Comparison of ENCODE assay signal across 1 cellular context in the genomic region with DNA sequence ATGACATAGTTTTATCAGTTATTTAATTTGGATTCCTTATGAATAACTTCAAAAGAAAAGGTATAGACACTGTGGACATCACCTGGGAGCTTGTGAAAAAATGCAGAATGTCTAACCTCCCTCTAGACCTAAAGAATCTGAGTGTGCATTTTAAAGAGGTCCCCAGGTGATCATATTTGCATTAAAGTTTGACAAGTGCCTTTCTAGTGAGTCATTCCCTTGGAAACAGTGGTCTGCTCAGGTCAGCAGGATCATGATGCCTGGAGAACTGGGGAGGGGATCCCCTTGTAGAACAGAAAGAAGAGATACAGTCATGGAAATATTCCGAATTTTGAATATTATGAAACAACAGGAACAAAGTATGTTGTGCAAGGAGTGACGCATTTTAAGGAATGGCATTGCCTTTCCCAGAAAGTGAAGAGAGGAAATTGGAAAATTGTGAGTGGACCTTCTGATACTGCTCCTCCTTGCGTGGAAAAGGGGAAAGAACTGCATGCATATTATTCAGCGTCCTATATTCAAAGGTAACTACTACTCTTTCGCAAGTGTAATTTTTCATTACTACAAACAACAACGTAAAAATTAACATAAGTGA.
TF ChIP-seq lines count a peak whose summit lies in the region.

No MANE protein-coding gene starts in this region.

TF ChIP-seq in GM23338, 12 proteins besides CTCF, POLR2A, EP300 and RAD21 (continued from another document):
- TF ChIP-seq, protein P1, sequence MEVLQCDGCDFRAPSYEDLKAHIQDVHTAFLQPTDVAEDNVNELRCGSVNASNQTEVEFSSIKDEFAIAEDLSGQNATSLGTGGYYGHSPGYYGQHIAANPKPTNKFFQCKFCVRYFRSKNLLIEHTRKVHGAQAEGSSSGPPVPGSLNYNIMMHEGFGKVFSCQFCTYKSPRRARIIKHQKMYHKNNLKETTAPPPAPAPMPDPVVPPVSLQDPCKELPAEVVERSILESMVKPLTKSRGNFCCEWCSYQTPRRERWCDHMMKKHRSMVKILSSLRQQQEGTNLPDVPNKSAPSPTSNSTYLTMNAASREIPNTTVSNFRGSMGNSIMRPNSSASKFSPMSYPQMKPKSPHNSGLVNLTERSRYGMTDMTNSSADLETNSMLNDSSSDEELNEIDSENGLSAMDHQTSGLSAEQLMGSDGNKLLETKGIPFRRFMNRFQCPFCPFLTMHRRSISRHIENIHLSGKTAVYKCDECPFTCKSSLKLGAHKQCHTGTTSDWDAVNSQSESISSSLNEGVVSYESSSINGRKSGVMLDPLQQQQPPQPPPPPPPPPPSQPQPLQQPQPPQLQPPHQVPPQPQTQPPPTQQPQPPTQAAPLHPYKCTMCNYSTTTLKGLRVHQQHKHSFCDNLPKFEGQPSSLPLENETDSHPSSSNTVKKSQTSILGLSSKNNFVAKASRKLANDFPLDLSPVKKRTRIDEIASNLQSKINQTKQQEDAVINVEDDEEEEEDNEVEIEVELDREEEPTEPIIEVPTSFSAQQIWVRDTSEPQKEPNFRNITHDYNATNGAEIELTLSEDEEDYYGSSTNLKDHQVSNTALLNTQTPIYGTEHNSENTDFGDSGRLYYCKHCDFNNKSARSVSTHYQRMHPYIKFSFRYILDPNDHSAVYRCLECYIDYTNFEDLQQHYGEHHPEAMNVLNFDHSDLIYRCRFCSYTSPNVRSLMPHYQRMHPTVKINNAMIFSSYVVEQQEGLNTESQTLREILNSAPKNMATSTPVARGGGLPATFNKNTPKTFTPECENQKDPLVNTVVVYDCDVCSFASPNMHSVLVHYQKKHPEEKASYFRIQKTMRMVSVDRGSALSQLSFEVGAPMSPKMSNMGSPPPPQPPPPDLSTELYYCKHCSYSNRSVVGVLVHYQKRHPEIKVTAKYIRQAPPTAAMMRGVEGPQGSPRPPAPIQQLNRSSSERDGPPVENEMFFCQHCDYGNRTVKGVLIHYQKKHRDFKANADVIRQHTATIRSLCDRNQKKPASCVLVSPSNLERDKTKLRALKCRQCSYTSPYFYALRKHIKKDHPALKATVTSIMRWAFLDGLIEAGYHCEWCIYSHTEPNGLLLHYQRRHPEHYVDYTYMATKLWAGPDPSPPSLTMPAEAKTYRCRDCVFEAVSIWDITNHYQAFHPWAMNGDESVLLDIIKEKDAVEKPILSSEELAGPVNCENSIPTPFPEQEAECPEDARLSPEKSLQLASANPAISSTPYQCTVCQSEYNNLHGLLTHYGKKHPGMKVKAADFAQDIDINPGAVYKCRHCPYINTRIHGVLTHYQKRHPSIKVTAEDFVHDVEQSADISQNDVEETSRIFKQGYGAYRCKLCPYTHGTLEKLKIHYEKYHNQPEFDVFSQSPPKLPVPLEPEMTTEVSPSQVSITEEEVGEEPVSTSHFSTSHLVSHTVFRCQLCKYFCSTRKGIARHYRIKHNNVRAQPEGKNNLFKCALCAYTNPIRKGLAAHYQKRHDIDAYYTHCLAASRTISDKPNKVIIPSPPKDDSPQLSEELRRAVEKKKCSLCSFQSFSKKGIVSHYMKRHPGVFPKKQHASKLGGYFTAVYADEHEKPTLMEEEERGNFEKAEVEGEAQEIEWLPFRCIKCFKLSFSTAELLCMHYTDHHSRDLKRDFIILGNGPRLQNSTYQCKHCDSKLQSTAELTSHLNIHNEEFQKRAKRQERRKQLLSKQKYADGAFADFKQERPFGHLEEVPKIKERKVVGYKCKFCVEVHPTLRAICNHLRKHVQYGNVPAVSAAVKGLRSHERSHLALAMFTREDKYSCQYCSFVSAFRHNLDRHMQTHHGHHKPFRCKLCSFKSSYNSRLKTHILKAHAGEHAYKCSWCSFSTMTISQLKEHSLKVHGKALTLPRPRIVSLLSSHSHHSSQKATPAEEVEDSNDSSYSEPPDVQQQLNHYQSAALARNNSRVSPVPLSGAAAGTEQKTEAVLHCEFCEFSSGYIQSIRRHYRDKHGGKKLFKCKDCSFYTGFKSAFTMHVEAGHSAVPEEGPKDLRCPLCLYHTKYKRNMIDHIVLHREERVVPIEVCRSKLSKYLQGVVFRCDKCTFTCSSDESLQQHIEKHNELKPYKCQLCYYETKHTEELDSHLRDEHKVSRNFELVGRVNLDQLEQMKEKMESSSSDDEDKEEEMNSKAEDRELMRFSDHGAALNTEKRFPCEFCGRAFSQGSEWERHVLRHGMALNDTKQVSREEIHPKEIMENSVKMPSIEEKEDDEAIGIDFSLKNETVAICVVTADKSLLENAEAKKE (CRISPR knock-in tag; IDR thresholded peaks at IDR 0.05), result no peak
TF ChIP-seq in GM23338: peak in this region for 0.
